Comparison of ENCODE assay signal across 1 cellular context in genomic region chr13:51624695-51625345, GRCh38.
TF ChIP-seq lines count a peak whose summit lies in the region.

No MANE protein-coding gene starts in this region.

TF ChIP-seq in K562, 482 proteins besides CTCF, POLR2A, EP300 and RAD21:
- TF ChIP-seq SPI1 (IDR thresholded peaks at IDR 0.05; ENCODE audit: borderline replicate concordance, low read depth, low read length) (peak; percentile 37; the same call in 1 of the 2 replicates), ZNF184 (CRISPR knock-in tag; IDR thresholded peaks at IDR 0.05) (peak; percentile 81), ZNF24 (IDR thresholded peaks at IDR 0.05) (no peak)
TF ChIP-seq in K562: peak in this region for 2.
